Comparison of ENCODE assay signal across 14 cellular contexts in the genomic region with DNA sequence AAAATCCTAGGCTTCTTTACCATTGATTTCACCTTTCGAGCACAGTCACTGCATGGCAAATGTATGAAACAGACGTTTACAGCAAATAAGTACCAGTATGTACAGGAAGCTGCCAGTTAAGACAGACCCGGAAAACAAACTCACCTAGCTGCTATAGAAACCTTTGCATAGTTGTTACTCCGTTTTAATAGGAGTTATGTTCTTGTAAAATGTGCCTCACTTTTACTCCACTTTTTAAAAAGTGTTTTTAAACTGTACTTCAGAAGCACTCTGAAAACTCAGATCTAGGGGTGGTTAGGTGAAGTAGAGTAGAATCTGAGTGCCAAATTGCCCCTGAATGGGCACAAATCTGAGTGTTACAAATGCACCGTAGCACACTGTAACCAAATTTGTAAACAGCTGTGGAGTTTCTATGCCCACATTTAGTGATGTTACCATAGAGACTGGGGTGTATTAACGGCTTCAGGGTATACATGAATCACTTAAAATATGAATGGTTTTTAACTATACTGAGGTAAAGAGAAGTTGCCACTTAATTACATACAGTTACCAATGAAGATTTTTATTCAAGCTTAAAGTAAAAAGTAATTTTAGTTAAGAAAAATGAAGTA. TPM values are rescaled to one million over a fixed set of nuclear protein-coding genes. Genes with fewer than 3 reads are reported as not detected.
A peak's percentile ranks its signal among the peaks of the same experiment; 100 is the strongest.
DNase-seq lines count a peak whose midpoint lies in the region; ATAC-seq and TF ChIP-seq lines count a peak whose summit lies in the region.
"Had no signal": no experiment of that assay in that cellular context is flagged by ENCODE, and none has a peak within 500 bp of the region (broad histone marks: within the 10 kb centered on the region; RNA-seq: fewer than 3 reads in every experiment).

No MANE protein-coding gene starts in this region.

- no peaks in the 10 kb centered on the region for H3K9me3 ChIP-seq in IMR-90 (ENCODE audit: control insufficient read depth, insufficient read depth, low read length)
- H3K9me3 ChIP-seq: breast epithelium, Caco-2, heart right ventricle, transverse colon had no signal

- peaks cover 10 to 18% of the 10 kb centered on the region in 2 experiments; a peak in 3 of 4 replicates for H3K79me1 ChIP-seq in IMR-90 (ENCODE audit: low read depth in 1 of 2, low read length in 2 of 2)

- H3K9me1 ChIP-seq in IMR-90 (ENCODE audit: insufficient read depth, low read length), result no peaks in the 10 kb centered on the region

- H3K23ac ChIP-seq in IMR-90 (ENCODE audit: low read depth, low read length), result 0 out of 2 replicates have a peak overlapping the region, but pooled peaks have one; percentile 23

- no peak overlapping the region for H2BK20ac ChIP-seq in IMR-90 (ENCODE audit: low read depth, low read length)

- no peak overlapping the region for H4K91ac ChIP-seq in IMR-90 (ENCODE audit: insufficient read depth, low read depth, low read length)

- H2BK5ac ChIP-seq in IMR-90 (ENCODE audit: low read depth, low read length, poor library complexity, severe bottlenecking), result no peak overlapping the region

- intact Hi-C loops in IMR-90 (cut with micrococcal nuclease), result no loop called here

- H3K18ac ChIP-seq in IMR-90 (ENCODE audit: low read depth, low read length), result no peak overlapping the region

- no peak overlapping the region for H3K4ac ChIP-seq in IMR-90 (ENCODE audit: low read depth, low read length)

- H2BK15ac ChIP-seq in IMR-90 (ENCODE audit: low read depth, low read length), result no peak overlapping the region

- H3K4me1 ChIP-seq in IMR-90 (ENCODE audit: control insufficient read depth, insufficient read depth, low read length), result no peaks in the 10 kb centered on the region
- H3K4me1 ChIP-seq: Caco-2, transverse colon had no signal

- H3K56ac ChIP-seq in IMR-90 (ENCODE audit: extremely low read depth, insufficient read depth, low read length), result no peak overlapping the region

- CTCF ChIA-PET in IMR-90 (lab: Yijun Ruan, JAX), result no interaction called here
- CTCF ChIA-PET in activated CD8-positive, alpha-beta T cell treated with anti-CD3 and anti-CD28 coated beads, Interleukin-2, amount 10 ng/mL, durations not matched to agents 7 days and 5 days (lab: Charles Lee), result interaction anchor here (1.0 to 1.7 kb wide), 4 partner anchors 17 to 535 kb away, joined by 3 to 6 read pairs (median 3); no protein-coding TSS in a partner anchor

- no peak overlapping the region for H3K9ac ChIP-seq in IMR-90 (ENCODE audit: low read depth, low read length)

- H3K4me3 ChIP-seq in IMR-90 (ENCODE audit: insufficient read depth, low read depth, low read length), result no peak overlapping the region
- H3K4me3 ChIP-seq: breast epithelium, heart right ventricle, transverse colon had no signal

- peaks cover 1% of the 10 kb centered on the region; the same call in 1 of the 2 replicates for H4K20me1 ChIP-seq in IMR-90 (ENCODE audit: insufficient read depth, low read length)

- peaks cover 40% of the 10 kb centered on the region for H3K4me1 Mint-ChIP-seq in activated CD8-positive, alpha-beta T cell treated with anti-CD3 and anti-CD28 coated beads, Interleukin-2, amount 10 ng/mL, durations not matched to agents 7 days and 5 days (ENCODE audit: low read depth)
- H3K4me1 Mint-ChIP-seq in naive thymus-derived CD8-positive, alpha-beta T cell, result peaks cover 14 to 54% (median 39%) of the 10 kb centered on the region in 4 donors

- no peak overlapping the region for H3K4me3 Mint-ChIP-seq in activated CD8-positive, alpha-beta T cell treated with anti-CD3 and anti-CD28 coated beads, Interleukin-2, amount 10 ng/mL, durations not matched to agents 7 days and 5 days
- peak overlapping the region in 9 of 10 donors; percentile 6 to 66 (median 44) for H3K4me3 Mint-ChIP-seq in naive thymus-derived CD8-positive, alpha-beta T cell

- peak overlapping the region; percentile 66 for H3K27ac Mint-ChIP-seq in activated CD8-positive, alpha-beta T cell treated with anti-CD3 and anti-CD28 coated beads, Interleukin-2, amount 10 ng/mL, durations not matched to agents 7 days and 5 days
- peak overlapping the region; percentile 75 to 96 (median 88) for H3K27ac Mint-ChIP-seq in naive thymus-derived CD8-positive, alpha-beta T cell

- TF ChIP-seq POLR2A in IMR-90 (IDR thresholded peaks at IDR 0.05; ENCODE audit: low read depth, low read length), result no peak

- H3K27me3 Mint-ChIP-seq in activated CD8-positive, alpha-beta T cell treated with anti-CD3 and anti-CD28 coated beads, Interleukin-2, amount 10 ng/mL, durations not matched to agents 7 days and 5 days (ENCODE audit: low read depth), result no peaks in the 10 kb centered on the region
- no peaks in the 10 kb centered on the region for H3K27me3 Mint-ChIP-seq in naive thymus-derived CD8-positive, alpha-beta T cell

- no peak overlapping the region for H2AFZ ChIP-seq in IMR-90 (replicated peaks; ENCODE audit: low read length, poor library complexity)

- no TSS peak for BruUV-seq in IMR-90 (replicated peaks; lab: Mats Ljungman, UMichigan)

- TF ChIP-seq RAD21 in IMR-90 (IDR thresholded peaks at IDR 0.05; ENCODE audit: low read length), result no peak

- H4K8ac ChIP-seq in IMR-90 (ENCODE audit: low read depth in 2 of 2, low read length in 2 of 2), result no peak overlapping the region

- in situ Hi-C loops in IMR-90 (cut with MboI; ENCODE audit: low sequenced_read_pairs), result no loop called here

- no peak overlapping the region for H3K27ac ChIP-seq in IMR-90 (ENCODE audit: insufficient read depth, low read length)
- H3K27ac ChIP-seq: breast epithelium, transverse colon had no signal

- H2AK9ac ChIP-seq in IMR-90 (replicated peaks; ENCODE audit: low read depth, low read length, poor library complexity), result no peak overlapping the region

- H3K36me3 Mint-ChIP-seq in activated CD8-positive, alpha-beta T cell treated with anti-CD3 and anti-CD28 coated beads, Interleukin-2, amount 10 ng/mL, durations not matched to agents 7 days and 5 days (ENCODE audit: low read depth), result peaks cover 74% of the 10 kb centered on the region
- H3K36me3 Mint-ChIP-seq in naive thymus-derived CD8-positive, alpha-beta T cell, result peaks cover 0 to 54% (median 21%) of the 10 kb centered on the region in 3 donors

- DNase-seq in EH (ENCODE audit: low read depth), result peak; percentile 22
- DNase-seq in IMR-90, result no peak
- no peak for DNase-seq in activated CD8-positive, alpha-beta T cell treated with anti-CD3 and anti-CD28 coated beads, Interleukin-2, amount 10 ng/mL, durations not matched to agents 7 days and 5 days
- DNase-seq in naive thymus-derived CD8-positive, alpha-beta T cell, result peak in 5 of 10 donors; percentile 21 to 72 (median 49)
- DNase-seq in dermis blood vessel endothelial cell, result no peak
- no peak for DNase-seq in 8988T
- DNase-seq: Caco-2, heart right ventricle, NCI-H446, T1000, transverse colon had no signal

- no peaks in the 10 kb centered on the region for H3K27me3 ChIP-seq in IMR-90 (ENCODE audit: control insufficient read depth, insufficient read depth, low read length)
- H3K27me3 ChIP-seq: breast epithelium, heart right ventricle, transverse colon had no signal

- no peak overlapping the region for H3K14ac ChIP-seq in IMR-90 (replicated peaks; ENCODE audit: low read depth, low read length)

- H3K9me3 Mint-ChIP-seq in activated CD8-positive, alpha-beta T cell treated with anti-CD3 and anti-CD28 coated beads, Interleukin-2, amount 10 ng/mL, durations not matched to agents 7 days and 5 days (ENCODE audit: insufficient read depth), result no peaks in the 10 kb centered on the region
- H3K9me3 Mint-ChIP-seq in naive thymus-derived CD8-positive, alpha-beta T cell, result no peaks in the 10 kb centered on the region

- H3K36me3 ChIP-seq in IMR-90 (ENCODE audit: control insufficient read depth, insufficient read depth, low read length), result peaks cover 30% of the 10 kb centered on the region
- H3K36me3 ChIP-seq: breast epithelium had no signal

- no peak overlapping the region for H4K5ac ChIP-seq in IMR-90 (ENCODE audit: low read depth, low read length)

- POLR2A ChIA-PET in IMR-90 (lab: Charles Lee; ENCODE audit: unreplicated experiment), result no interaction called here
- POLR2A ChIA-PET in activated CD8-positive, alpha-beta T cell treated with anti-CD3 and anti-CD28 coated beads, Interleukin-2, amount 10 ng/mL, durations not matched to agents 7 days and 5 days (lab: Charles Lee), result interaction anchor here (1.1 to 1.5 kb wide), 4 partner anchors 12 to 44 kb away, joined by 3 to 4 read pairs (median 3); partner anchors contain the start of gene CNIH4
- POLR2A ChIA-PET in naive thymus-derived CD8-positive, alpha-beta T cell (lab: Charles Lee), result interaction anchor here (0.7 to 1.9 kb wide), 5 partner anchors 10 to 46 kb away, joined by 3 to 5 read pairs (median 4); no protein-coding TSS in a partner anchor

- no CpG with 5 or more reads among the region's 6 CpGs for WGBS in IMR-90 (ENCODE audit: extremely low coverage in 2 of 2, insufficient read length in 1 of 2), 2 experiments

- H2AK5ac ChIP-seq in IMR-90 (ENCODE audit: low read depth, low read length), result no peak overlapping the region

- no peak overlapping the region for H2BK120ac ChIP-seq in IMR-90 (ENCODE audit: low read depth, low read length)

- dilution Hi-C loops in IMR-90 (cut with HindIII; ENCODE audit: low sequenced_read_pairs, unreplicated experiment), result no loop called here

- no peak for TF ChIP-seq CTCF in IMR-90 (conservative IDR thresholded peaks at IDR 0.05; ENCODE audit: low read depth, low read length)

- ATAC-seq in IMR-90 (ENCODE audit: low read depth) (no peak), GM21528 (IDR thresholded peaks at IDR 0.05; ENCODE audit: low FRiP score, unreplicated experiment) (no peak)
- peak; percentile 73 for ATAC-seq in activated CD8-positive, alpha-beta T cell treated with anti-CD3 and anti-CD28 coated beads, Interleukin-2, amount 10 ng/mL, durations not matched to agents 7 days and 5 days
- ATAC-seq in naive thymus-derived CD8-positive, alpha-beta T cell, result peak; percentile 79 to 93
- ATAC-seq: heart right ventricle, left lobe of liver had no signal

- no peak overlapping the region for H3K4me2 ChIP-seq in IMR-90 (ENCODE audit: low read depth, low read length)

RNA-seq across cellular contexts. Expression of gene CNIH4, which starts 30.7 kb away (rescaled TPM):
- total RNA-seq in IMR-90 (2012; rRNA removed), result 73.1 and 105 TPM in 2 replicates
- 27.8 and 29.7 TPM in 2 replicates for polyA plus RNA-seq in IMR-90 (2012; rRNA removed)
- 14.2 and 16.4 TPM in 2 replicates for polyA plus RNA-seq in IMR-90 (2012; cell fraction: cytosol; rRNA removed)
- polyA plus RNA-seq in IMR-90 (2012; cell fraction: nucleus; rRNA removed; ENCODE audit: low replicate concordance), result 7.8 and 20.8 TPM in 2 replicates
- total RNA-seq in activated CD8-positive, alpha-beta T cell treated with anti-CD3 and anti-CD28 coated beads, Interleukin-2, amount 10 ng/mL, durations not matched to agents 7 days and 5 days, result 10 to 100 TPM; 41.3 to 43.7 TPM
- total RNA-seq in naive thymus-derived CD8-positive, alpha-beta T cell, result 10 to 100 TPM; 39.1 to 39.6 TPM
- 10 to 100 TPM; 29.7 to 46.6 (median 45.3) TPM for polyA plus RNA-seq in naive thymus-derived CD8-positive, alpha-beta T cell
- 80.3 and 82.5 TPM in 2 replicates for total RNA-seq in dermis blood vessel endothelial cell

RNA-seq across cellular contexts. Expression of gene WDR26, which starts 47.2 kb away (rescaled TPM):
- 23.8 and 41.4 TPM in 2 replicates for total RNA-seq in IMR-90 (2012; rRNA removed)
- polyA plus RNA-seq in IMR-90 (2012; rRNA removed), result 31.1 and 46.4 TPM in 2 replicates
- 13.2 and 15.6 TPM in 2 replicates for polyA plus RNA-seq in IMR-90 (2012; cell fraction: cytosol; rRNA removed)
- 14.3 and 60.9 TPM in 2 replicates for polyA plus RNA-seq in IMR-90 (2012; cell fraction: nucleus; rRNA removed; ENCODE audit: low replicate concordance)
- total RNA-seq in activated CD8-positive, alpha-beta T cell treated with anti-CD3 and anti-CD28 coated beads, Interleukin-2, amount 10 ng/mL, durations not matched to agents 7 days and 5 days, result 10 to 100 TPM; 63.8 to 66.2 TPM
- 100 to 1,000 TPM; 119 to 121 TPM for total RNA-seq in naive thymus-derived CD8-positive, alpha-beta T cell
- 1 to 10 TPM; 2.7 to 3.8 (median 2.8) TPM for polyA plus RNA-seq in naive thymus-derived CD8-positive, alpha-beta T cell
- 70.3 and 140 TPM in 2 replicates for total RNA-seq in dermis blood vessel endothelial cell

RNA-seq across cellular contexts. Expression of gene NVL, which starts 57.4 kb away (rescaled TPM):
- 16.5 and 18.9 TPM in 2 replicates for total RNA-seq in IMR-90 (2012; rRNA removed)
- 16.2 and 18.4 TPM in 2 replicates for polyA plus RNA-seq in IMR-90 (2012; rRNA removed)
- polyA plus RNA-seq in IMR-90 (2012; cell fraction: cytosol; rRNA removed), result 3.7 and 7.9 TPM in 2 replicates
- 9.4 and 41.8 TPM in 2 replicates for polyA plus RNA-seq in IMR-90 (2012; cell fraction: nucleus; rRNA removed; ENCODE audit: low replicate concordance)
- total RNA-seq in activated CD8-positive, alpha-beta T cell treated with anti-CD3 and anti-CD28 coated beads, Interleukin-2, amount 10 ng/mL, durations not matched to agents 7 days and 5 days, result 10 to 100 TPM; 48.5 to 56.2 TPM
- 10 to 100 TPM; 44.1 to 48.7 TPM for total RNA-seq in naive thymus-derived CD8-positive, alpha-beta T cell
- polyA plus RNA-seq in naive thymus-derived CD8-positive, alpha-beta T cell, result 10 to 100 TPM; 13.6 to 16.9 (median 16.2) TPM
- 31.0 and 38.2 TPM in 2 replicates for total RNA-seq in dermis blood vessel endothelial cell

Comparison
In these comparisons a context has a peak if more than half of its experiments do, and no peak if none do; other contexts are left out.
1. ATAC-seq: peak in activated CD8-positive, alpha-beta T cell treated with anti-CD3 and anti-CD28 coated beads, Interleukin-2, amount 10 ng/mL, durations not matched to agents 7 days and 5 days (single experiment) and naive thymus-derived CD8-positive, alpha-beta T cell (2 of 2); none in IMR-90 (single experiment) and GM21528 (single experiment).